ENCODE assay signal across 1 cellular context in the genomic region with DNA sequence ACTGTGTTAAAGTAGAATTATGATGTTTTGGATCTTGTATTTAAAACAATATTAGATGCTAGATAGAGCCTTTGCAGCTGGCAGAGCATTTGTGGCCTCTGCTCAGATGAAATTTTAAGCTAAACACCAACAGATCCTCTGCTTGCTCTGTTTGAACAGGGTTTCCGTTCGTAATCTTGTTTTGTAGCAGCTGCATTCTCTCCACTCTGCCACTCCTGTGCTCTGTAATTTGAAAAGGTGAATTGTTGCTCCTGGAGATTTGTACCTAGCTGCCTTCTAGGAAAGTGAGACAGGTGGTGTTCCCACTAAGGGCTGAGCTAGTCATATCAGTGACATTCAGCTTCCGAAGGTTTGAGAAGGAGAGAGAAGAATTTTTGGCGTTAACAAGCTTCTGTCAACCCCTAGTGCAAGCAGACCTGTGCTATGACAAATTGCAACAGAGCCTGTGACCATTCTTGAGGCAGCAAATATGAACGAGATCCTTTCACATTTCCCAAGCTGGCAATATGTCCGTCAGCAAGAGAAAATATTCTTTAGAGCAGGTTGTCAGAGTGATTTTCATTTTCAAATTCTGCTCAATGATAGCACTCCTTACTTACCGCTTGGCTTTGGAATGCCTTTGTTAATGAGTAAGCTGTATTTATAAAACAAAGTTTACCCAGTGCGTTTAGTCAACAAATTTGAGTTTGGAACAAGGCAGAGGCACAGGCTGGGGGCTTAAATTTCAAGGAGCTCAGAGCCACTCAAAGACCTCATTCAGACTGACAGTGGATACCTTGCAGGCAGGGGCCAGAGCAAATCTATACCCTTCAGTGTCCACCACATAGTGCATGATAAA.
TF ChIP-seq lines count a peak whose summit lies in the region.

No MANE protein-coding gene starts in this region.

TF ChIP-seq in IMR-90, 13 proteins besides CTCF, POLR2A, EP300 and RAD21 (continued from another document):
- TF ChIP-seq, protein P1, sequence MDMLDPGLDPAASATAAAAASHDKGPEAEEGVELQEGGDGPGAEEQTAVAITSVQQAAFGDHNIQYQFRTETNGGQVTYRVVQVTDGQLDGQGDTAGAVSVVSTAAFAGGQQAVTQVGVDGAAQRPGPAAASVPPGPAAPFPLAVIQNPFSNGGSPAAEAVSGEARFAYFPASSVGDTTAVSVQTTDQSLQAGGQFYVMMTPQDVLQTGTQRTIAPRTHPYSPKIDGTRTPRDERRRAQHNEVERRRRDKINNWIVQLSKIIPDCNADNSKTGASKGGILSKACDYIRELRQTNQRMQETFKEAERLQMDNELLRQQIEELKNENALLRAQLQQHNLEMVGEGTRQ (IDR thresholded peaks at IDR 0.05; ENCODE audit: low read depth, low read length): no peak
- TF ChIP-seq RCOR1 (IDR thresholded peaks at IDR 0.05; ENCODE audit: insufficient replicate concordance, low read length) (no peak), CHD1 (IDR thresholded peaks at IDR 0.05; ENCODE audit: low read depth, low read length) (no peak)
